8 cellular contexts compared by ENCODE assay signal in the genomic region with DNA sequence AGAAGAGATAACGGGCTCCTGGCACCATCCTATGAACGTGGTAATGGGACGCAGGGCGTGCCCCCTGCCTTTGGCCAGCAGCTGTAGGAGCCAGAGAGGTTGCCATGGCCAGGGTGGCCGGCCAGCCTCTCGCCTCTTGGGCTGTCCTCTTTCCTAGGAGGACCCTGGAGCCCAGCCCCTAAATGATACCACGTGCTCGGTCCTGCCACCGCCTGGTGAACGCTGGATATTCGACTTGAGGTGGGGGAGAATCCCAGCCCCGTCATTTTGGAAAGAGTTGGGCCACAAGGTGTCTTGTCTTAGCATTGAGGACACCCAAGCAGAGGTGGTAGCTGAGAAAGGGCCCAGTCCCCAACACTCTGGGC. TPM values are rescaled to one million over a fixed set of nuclear protein-coding genes. Genes with fewer than 3 reads are reported as not detected.
DNase-seq lines count a peak whose midpoint lies in the region; ATAC-seq and TF ChIP-seq lines count a peak whose summit lies in the region.

No MANE protein-coding gene starts in this region.

- peaks cover 35 to 44% of the 10 kb centered on the region in 2 donors for H3K27me3 Mint-ChIP-seq in CD4-positive, alpha-beta memory T cell
- H3K27me3 Mint-ChIP-seq in stimulated activated naive B cell treated with anti-CD40 and anti-IgM and Interleukin-4, amounts not matched to agents 10 μg/mL and 1 μg/mL and 100 μg/mL, for 72 hours, result peaks cover 55 to 57% of the 10 kb centered on the region in 2 donors

- peak overlapping the region in 1 of 2 donors; percentile 33 for H3K4me3 ChIP-seq in CD4-positive, alpha-beta memory T cell (ENCODE audit: low read length in 2 of 2)
- H3K4me3 ChIP-seq in MM.1S (ENCODE audit: low read length) (peak overlapping the region; percentile 83), ascending aorta (peak overlapping the region; percentile 76 to 85), iPS-20b (ENCODE audit: low read length) (peak overlapping the region; percentile 70)

- POLR2A ChIA-PET in CD4-positive, alpha-beta memory T cell (lab: Charles Lee; ENCODE audit: partially characterized antibody), result interaction anchor here (1.0 kb wide), 1 partner anchor 11 kb away, joined by 3 read pairs; no protein-coding TSS in a partner anchor

- H3K4me1 Mint-ChIP-seq in CD4-positive, alpha-beta memory T cell, result peaks cover 6 to 43% (median 23%) of the 10 kb centered on the region in 4 donors
- peaks cover 18 to 36% of the 10 kb centered on the region in 2 donors for H3K4me1 Mint-ChIP-seq in stimulated activated naive B cell treated with anti-CD40 and anti-IgM and Interleukin-4, amounts not matched to agents 10 μg/mL and 1 μg/mL and 100 μg/mL, for 72 hours

- peaks cover 27% of the 10 kb centered on the region for H3K27me3 ChIP-seq in CD4-positive, alpha-beta memory T cell (ENCODE audit: insufficient read depth, low read length)
- H3K27me3 ChIP-seq in MM.1S (replicated peaks; ENCODE audit: insufficient read depth, low read length) (no peaks in the 10 kb centered on the region; the same call in 1 of the 2 replicates), ascending aorta (no peaks in the 10 kb centered on the region), iPS-20b (ENCODE audit: insufficient read depth, low read length) (peaks cover 77% of the 10 kb centered on the region)

- no peaks in the 10 kb centered on the region for H3K9me3 Mint-ChIP-seq in CD4-positive, alpha-beta memory T cell
- no peaks in the 10 kb centered on the region for H3K9me3 Mint-ChIP-seq in stimulated activated naive B cell treated with anti-CD40 and anti-IgM and Interleukin-4, amounts not matched to agents 10 μg/mL and 1 μg/mL and 100 μg/mL, for 72 hours

- no peak for TF ChIP-seq CTCF in MM.1S (IDR thresholded peaks at IDR 0.05; ENCODE audit: low read length)
- no peak for TF ChIP-seq CTCF in ascending aorta (IDR thresholded peaks at IDR 0.05)

- ATAC-seq in GM19463 (IDR thresholded peaks at IDR 0.05; ENCODE audit: unreplicated experiment), result peak; percentile 6
- peak; percentile 19 to 20 for ATAC-seq in stimulated activated naive B cell treated with anti-CD40 and anti-IgM and Interleukin-4, amounts not matched to agents 10 μg/mL and 1 μg/mL and 100 μg/mL, for 72 hours (replicated peaks)

- no peaks in the 10 kb centered on the region for H4K20me1 ChIP-seq in MM.1S (ENCODE audit: insufficient read depth, low read length)

- peak overlapping the region; percentile 83 for H2AFZ ChIP-seq in MM.1S (ENCODE audit: low read length)

- intact Hi-C loops in CD4-positive, alpha-beta memory T cell (cut with micrococcal nuclease), result no loop called here
- intact Hi-C loops in ascending aorta (cut with DNase I), result loop anchor here (5.0 kb wide), 1 partner anchor 69 kb away; a partner anchor contains a TSS

- peak overlapping the region; percentile 42 to 82 (median 74) for H3K4me3 Mint-ChIP-seq in CD4-positive, alpha-beta memory T cell
- peak overlapping the region; percentile 84 for H3K4me3 Mint-ChIP-seq in stimulated activated naive B cell treated with anti-CD40 and anti-IgM and Interleukin-4, amounts not matched to agents 10 μg/mL and 1 μg/mL and 100 μg/mL, for 72 hours

- no peaks in the 10 kb centered on the region for H3K36me3 Mint-ChIP-seq in CD4-positive, alpha-beta memory T cell
- no peaks in the 10 kb centered on the region for H3K36me3 Mint-ChIP-seq in stimulated activated naive B cell treated with anti-CD40 and anti-IgM and Interleukin-4, amounts not matched to agents 10 μg/mL and 1 μg/mL and 100 μg/mL, for 72 hours

- no peaks in the 10 kb centered on the region for H3K36me3 ChIP-seq in CD4-positive, alpha-beta memory T cell (ENCODE audit: insufficient read depth, low read length)
- H3K36me3 ChIP-seq in MM.1S (replicated peaks; ENCODE audit: insufficient read depth, low read length), result no peaks in the 10 kb centered on the region
- H3K36me3 ChIP-seq in ascending aorta, result no peaks in the 10 kb centered on the region
- H3K36me3 ChIP-seq in iPS-20b (ENCODE audit: insufficient read depth, low read depth, low read length), result no peaks in the 10 kb centered on the region

- no peak overlapping the region for H3K27ac Mint-ChIP-seq in CD4-positive, alpha-beta memory T cell
- no peak overlapping the region for H3K27ac Mint-ChIP-seq in stimulated activated naive B cell treated with anti-CD40 and anti-IgM and Interleukin-4, amounts not matched to agents 10 μg/mL and 1 μg/mL and 100 μg/mL, for 72 hours

- peak in 1 of 5 donors; percentile 1 for DNase-seq in CD4-positive, alpha-beta memory T cell
- no peak for DNase-seq in MM.1S
- no peak for DNase-seq in ascending aorta (ENCODE audit: low spot score in 2 of 2)
- no peak for DNase-seq in stimulated activated naive B cell treated with anti-CD40 and anti-IgM and Interleukin-4, amounts not matched to agents 10 μg/mL and 1 μg/mL and 100 μg/mL, for 72 hours
- no peak for DNase-seq in NOMO-1 (lab: John Stamatoyannopoulos, UW; ENCODE audit: unreplicated experiment in 2 of 2)
- no peak for DNase-seq in islet precursor cell

- H3K9ac ChIP-seq in MM.1S (ENCODE audit: low read length) (peak overlapping the region; percentile 12; the same call in 1 of the 2 replicates), iPS-20b (ENCODE audit: low read depth, low read length) (no peak overlapping the region)

- CTCF ChIA-PET in CD4-positive, alpha-beta memory T cell (lab: Charles Lee; ENCODE audit: partially characterized antibody), result interaction anchor here (1.1 to 1.8 kb wide), 2 partner anchors 14 to 75 kb away, joined by 3 to 5 read pairs; no protein-coding TSS in a partner anchor

- peak overlapping the region; percentile 95 for H3K4me2 ChIP-seq in MM.1S (ENCODE audit: low read depth, low read length)

- H3K9me2 ChIP-seq in MM.1S (replicated peaks; ENCODE audit: insufficient read depth, low read length), result no peaks in the 10 kb centered on the region

- H3K4me1 ChIP-seq in CD4-positive, alpha-beta memory T cell (ENCODE audit: insufficient read depth, low read length), result peaks cover 19% of the 10 kb centered on the region
- H3K4me1 ChIP-seq in MM.1S (ENCODE audit: low read length) (peaks cover 29% of the 10 kb centered on the region), ascending aorta (peaks cover 0 to 18% of the 10 kb centered on the region in 2 donors), iPS-20b (ENCODE audit: insufficient read depth, low read length) (peaks cover 4% of the 10 kb centered on the region; the same call in 1 of the 2 replicates)

- no peaks in the 10 kb centered on the region for H3K9me3 ChIP-seq in CD4-positive, alpha-beta memory T cell (ENCODE audit: control insufficient read depth in 1 of 2, low read length in 2 of 2)
- no peaks in the 10 kb centered on the region for H3K9me3 ChIP-seq in MM.1S (replicated peaks; ENCODE audit: insufficient read depth, low read length)
- H3K9me3 ChIP-seq in ascending aorta, result no peaks in the 10 kb centered on the region
- no peaks in the 10 kb centered on the region for H3K9me3 ChIP-seq in iPS-20b (ENCODE audit: insufficient read depth, low read depth, low read length)

- no peaks in the 10 kb centered on the region for H3K79me2 ChIP-seq in MM.1S (ENCODE audit: low read length)

- H3K27ac ChIP-seq in CD4-positive, alpha-beta memory T cell (ENCODE audit: low read depth, low read length), result no peak overlapping the region
- H3K27ac ChIP-seq in MM.1S (ENCODE audit: low read length) (no peak overlapping the region), ascending aorta (peak overlapping the region; percentile 65 to 70), iPS-20b (ENCODE audit: low read length) (no peak overlapping the region)

- peaks cover 18% of the 10 kb centered on the region for H3F3A ChIP-seq in MM.1S (ENCODE audit: insufficient read depth, low read length)

RNA-seq across cellular contexts. Expression of a gene that starts 0.4 kb away (rescaled TPM):
- total RNA-seq in CD4-positive, alpha-beta memory T cell, result under 1 TPM; 0.11 to 0.17 TPM
- under 1 TPM in 1 of 2 donors, not detected in 1; 0.15 TPM for polyA plus RNA-seq in CD4-positive, alpha-beta memory T cell
- total RNA-seq in ascending aorta, result 12.8 TPM

Comparison
In these comparisons a context has a peak if more than half of its experiments do, and no peak if none do; other contexts are left out.
1. H3K27ac ChIP-seq: peak in ascending aorta (2 of 2); none in CD4-positive, alpha-beta memory T cell (single experiment), MM.1S (single experiment) and iPS-20b (single experiment).
2. RNA of a gene that starts 0.4 kb away (total RNA-seq): 12.8 TPM in ascending aorta (single experiment); 0.11 to 0.17 TPM in CD4-positive, alpha-beta memory T cell; every median in the first group is over 10 times any median in the second.